ENCODE assay signal across 1 cellular context in the genomic region with DNA sequence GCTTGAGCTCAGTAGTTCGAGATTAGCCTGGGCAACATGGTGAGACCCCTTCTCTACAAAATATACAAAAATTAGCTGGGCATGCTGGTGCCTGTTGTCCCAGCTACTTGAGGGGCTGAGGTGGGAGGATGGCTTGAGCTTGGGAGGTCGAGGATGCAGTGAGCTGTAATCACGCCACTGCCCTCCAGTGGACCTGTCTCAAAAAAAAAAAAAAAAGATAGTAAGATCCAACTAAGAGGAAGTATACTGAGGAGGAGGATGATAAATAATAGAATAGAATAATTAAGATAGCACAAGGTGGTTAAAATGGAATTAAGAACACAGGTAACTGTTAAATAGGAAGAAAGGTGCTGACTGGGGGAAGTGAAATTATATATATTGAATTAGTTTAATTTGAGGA.
TF ChIP-seq lines count a peak whose summit lies in the region.

No MANE protein-coding gene starts in this region.

TF ChIP-seq in GM12878, 131 proteins besides CTCF, POLR2A, EP300 and RAD21 (continued from another document):
- TF ChIP-seq, protein P1, sequence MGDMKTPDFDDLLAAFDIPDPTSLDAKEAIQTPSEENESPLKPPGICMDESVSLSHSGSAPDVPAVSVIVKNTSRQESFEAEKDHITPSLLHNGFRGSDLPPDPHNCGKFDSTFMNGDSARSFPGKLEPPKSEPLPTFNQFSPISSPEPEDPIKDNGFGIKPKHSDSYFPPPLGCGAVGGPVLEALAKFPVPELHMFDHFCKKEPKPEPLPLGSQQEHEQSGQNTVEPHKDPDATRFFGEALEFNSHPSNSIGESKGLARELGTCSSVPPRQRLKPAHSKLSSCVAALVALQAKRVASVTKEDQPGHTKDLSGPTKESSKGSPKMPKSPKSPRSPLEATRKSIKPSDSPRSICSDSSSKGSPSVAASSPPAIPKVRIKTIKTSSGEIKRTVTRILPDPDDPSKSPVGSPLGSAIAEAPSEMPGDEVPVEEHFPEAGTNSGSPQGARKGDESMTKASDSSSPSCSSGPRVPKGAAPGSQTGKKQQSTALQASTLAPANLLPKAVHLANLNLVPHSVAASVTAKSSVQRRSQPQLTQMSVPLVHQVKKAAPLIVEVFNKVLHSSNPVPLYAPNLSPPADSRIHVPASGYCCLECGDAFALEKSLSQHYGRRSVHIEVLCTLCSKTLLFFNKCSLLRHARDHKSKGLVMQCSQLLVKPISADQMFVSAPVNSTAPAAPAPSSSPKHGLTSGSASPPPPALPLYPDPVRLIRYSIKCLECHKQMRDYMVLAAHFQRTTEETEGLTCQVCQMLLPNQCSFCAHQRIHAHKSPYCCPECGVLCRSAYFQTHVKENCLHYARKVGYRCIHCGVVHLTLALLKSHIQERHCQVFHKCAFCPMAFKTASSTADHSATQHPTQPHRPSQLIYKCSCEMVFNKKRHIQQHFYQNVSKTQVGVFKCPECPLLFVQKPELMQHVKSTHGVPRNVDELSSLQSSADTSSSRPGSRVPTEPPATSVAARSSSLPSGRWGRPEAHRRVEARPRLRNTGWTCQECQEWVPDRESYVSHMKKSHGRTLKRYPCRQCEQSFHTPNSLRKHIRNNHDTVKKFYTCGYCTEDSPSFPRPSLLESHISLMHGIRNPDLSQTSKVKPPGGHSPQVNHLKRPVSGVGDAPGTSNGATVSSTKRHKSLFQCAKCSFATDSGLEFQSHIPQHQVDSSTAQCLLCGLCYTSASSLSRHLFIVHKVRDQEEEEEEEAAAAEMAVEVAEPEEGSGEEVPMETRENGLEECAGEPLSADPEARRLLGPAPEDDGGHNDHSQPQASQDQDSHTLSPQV (IDR thresholded peaks at IDR 0.05) = no peak
- TF ChIP-seq SIX5 (IDR thresholded peaks at IDR 0.05; ENCODE audit: low read depth, low read length, severe bottlenecking) (no peak), MTA2 (IDR thresholded peaks at IDR 0.05; ENCODE audit: low read depth) (no peak), BRCA1 (IDR thresholded peaks at IDR 0.05; ENCODE audit: low read depth, low read length) (no peak), TARDBP (IDR thresholded peaks at IDR 0.05; ENCODE audit: borderline replicate concordance) (no peak), RUNX3 (IDR thresholded peaks at IDR 0.05; ENCODE audit: low read length) (no peak), IKZF1 (conservative IDR thresholded peaks at IDR 0.05) (no peak), ZNF207 (IDR thresholded peaks at IDR 0.05; ENCODE audit: borderline replicate concordance) (no peak)
- TF ChIP-seq, protein P2, sequence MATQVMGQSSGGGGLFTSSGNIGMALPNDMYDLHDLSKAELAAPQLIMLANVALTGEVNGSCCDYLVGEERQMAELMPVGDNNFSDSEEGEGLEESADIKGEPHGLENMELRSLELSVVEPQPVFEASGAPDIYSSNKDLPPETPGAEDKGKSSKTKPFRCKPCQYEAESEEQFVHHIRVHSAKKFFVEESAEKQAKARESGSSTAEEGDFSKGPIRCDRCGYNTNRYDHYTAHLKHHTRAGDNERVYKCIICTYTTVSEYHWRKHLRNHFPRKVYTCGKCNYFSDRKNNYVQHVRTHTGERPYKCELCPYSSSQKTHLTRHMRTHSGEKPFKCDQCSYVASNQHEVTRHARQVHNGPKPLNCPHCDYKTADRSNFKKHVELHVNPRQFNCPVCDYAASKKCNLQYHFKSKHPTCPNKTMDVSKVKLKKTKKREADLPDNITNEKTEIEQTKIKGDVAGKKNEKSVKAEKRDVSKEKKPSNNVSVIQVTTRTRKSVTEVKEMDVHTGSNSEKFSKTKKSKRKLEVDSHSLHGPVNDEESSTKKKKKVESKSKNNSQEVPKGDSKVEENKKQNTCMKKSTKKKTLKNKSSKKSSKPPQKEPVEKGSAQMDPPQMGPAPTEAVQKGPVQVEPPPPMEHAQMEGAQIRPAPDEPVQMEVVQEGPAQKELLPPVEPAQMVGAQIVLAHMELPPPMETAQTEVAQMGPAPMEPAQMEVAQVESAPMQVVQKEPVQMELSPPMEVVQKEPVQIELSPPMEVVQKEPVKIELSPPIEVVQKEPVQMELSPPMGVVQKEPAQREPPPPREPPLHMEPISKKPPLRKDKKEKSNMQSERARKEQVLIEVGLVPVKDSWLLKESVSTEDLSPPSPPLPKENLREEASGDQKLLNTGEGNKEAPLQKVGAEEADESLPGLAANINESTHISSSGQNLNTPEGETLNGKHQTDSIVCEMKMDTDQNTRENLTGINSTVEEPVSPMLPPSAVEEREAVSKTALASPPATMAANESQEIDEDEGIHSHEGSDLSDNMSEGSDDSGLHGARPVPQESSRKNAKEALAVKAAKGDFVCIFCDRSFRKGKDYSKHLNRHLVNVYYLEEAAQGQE (IDR thresholded peaks at IDR 0.05; ENCODE audit: low read depth, low read length) = no peak
- TF ChIP-seq, protein P3, sequence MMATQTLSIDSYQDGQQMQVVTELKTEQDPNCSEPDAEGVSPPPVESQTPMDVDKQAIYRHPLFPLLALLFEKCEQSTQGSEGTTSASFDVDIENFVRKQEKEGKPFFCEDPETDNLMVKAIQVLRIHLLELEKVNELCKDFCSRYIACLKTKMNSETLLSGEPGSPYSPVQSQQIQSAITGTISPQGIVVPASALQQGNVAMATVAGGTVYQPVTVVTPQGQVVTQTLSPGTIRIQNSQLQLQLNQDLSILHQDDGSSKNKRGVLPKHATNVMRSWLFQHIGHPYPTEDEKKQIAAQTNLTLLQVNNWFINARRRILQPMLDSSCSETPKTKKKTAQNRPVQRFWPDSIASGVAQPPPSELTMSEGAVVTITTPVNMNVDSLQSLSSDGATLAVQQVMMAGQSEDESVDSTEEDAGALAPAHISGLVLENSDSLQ (IDR thresholded peaks at IDR 0.05) = no peak
TF ChIP-seq in GM12878: peak in this region for 0.
